In the genomic region with DNA sequence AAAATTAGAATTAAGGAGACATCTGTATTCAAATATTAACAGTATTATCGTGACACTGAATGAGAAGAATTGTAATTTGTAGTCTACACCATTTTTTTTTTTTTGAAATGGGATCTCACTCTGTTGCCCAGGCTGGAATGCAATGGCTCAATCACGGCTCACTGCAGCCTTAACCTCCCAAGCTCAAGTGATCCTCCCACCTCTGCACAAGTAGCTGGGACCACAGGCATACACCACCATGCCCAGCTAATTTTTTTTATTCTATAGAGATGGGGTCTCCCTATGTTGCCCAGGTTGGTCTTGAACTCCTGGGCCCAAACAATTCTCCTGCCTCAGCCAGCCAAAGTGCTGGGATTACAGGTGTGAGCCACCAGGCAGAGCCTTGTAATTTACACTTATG, we compare ENCODE assay signal across 16 cellular contexts. TPM values are rescaled to one million over a fixed set of nuclear protein-coding genes. Genes with fewer than 3 reads are reported as not detected.
A peak's percentile ranks its signal among the peaks of the same experiment; 100 is the strongest.
DNase-seq lines count a peak whose midpoint lies in the region; ATAC-seq and TF ChIP-seq lines count a peak whose summit lies in the region.
"Had no signal": no experiment of that assay in that cellular context is flagged by ENCODE, and none has a peak within 500 bp of the region (broad histone marks: within the 10 kb centered on the region; RNA-seq: fewer than 3 reads in every experiment).

No MANE protein-coding gene starts in this region.

- no peak overlapping the region for H3K56ac ChIP-seq in mesendoderm (ENCODE audit: low read length)

- no peaks in the 10 kb centered on the region for H3K27me3 Mint-ChIP-seq in WTC11 (ENCODE audit: low read depth)
- H3K27me3 Mint-ChIP-seq in endodermal cell (ENCODE audit: insufficient read depth), result no peaks in the 10 kb centered on the region
- H3K27me3 Mint-ChIP-seq: CD4-positive, alpha-beta T cell had no signal

- H4K5ac ChIP-seq in mesendoderm (ENCODE audit: low read length), result no peak overlapping the region

- H2AK5ac ChIP-seq in mesendoderm (ENCODE audit: low read length), result no peak overlapping the region

- TF ChIP-seq CTCF in HEK293 (tag by site-specific recombination; IDR thresholded peaks at IDR 0.05) (no peak), WTC11 (IDR thresholded peaks at IDR 0.05) (no peak), GM13976 (IDR thresholded peaks at IDR 0.05; ENCODE audit: borderline replicate concordance, control extremely low read depth, extremely low read depth, insufficient read depth, missing control alignments) (no peak), suprapubic skin (IDR thresholded peaks at IDR 0.05) (no peak), endodermal cell (conservative IDR thresholded peaks at IDR 0.05) (no peak)

- no peak overlapping the region for H2BK5ac ChIP-seq in mesendoderm (ENCODE audit: low read length)

- H2BK15ac ChIP-seq in mesendoderm (replicated peaks; ENCODE audit: low read depth), result peak overlapping the region; percentile 85

- no peak overlapping the region for H3K4me3 Mint-ChIP-seq in WTC11
- H3K4me3 Mint-ChIP-seq in endodermal cell, result no peak overlapping the region
- H3K4me3 Mint-ChIP-seq: CD4-positive, alpha-beta T cell had no signal

- peak overlapping the region; percentile 7 for H3K4ac ChIP-seq in mesendoderm (ENCODE audit: low read depth, low read length)

- peak overlapping the region; percentile 96 for H2BK120ac ChIP-seq in mesendoderm (ENCODE audit: low read depth, low read length)

- in situ Hi-C loops in GM13976 (cut with MboI; ENCODE audit: low sequenced_read_pairs, unreplicated experiment), result no loop called here

- TF ChIP-seq EP300 in suprapubic skin (IDR thresholded peaks at IDR 0.05), result no peak

- H3K27ac ChIP-seq in HEK293 (ENCODE audit: extremely low read depth, low read depth, low read length), result no peak overlapping the region
- H3K27ac ChIP-seq in HUES6 (ENCODE audit: low read depth, low read length), result peak overlapping the region; percentile 28; the same call in 1 of the 2 replicates
- H3K27ac ChIP-seq in mesendoderm (ENCODE audit: low read depth, low read length), result peak overlapping the region; percentile 81
- no peak overlapping the region for H3K27ac ChIP-seq in suprapubic skin
- no peak overlapping the region for H3K27ac ChIP-seq in endodermal cell (ENCODE audit: low read depth, low read length)
- H3K27ac ChIP-seq: C4-2B, KMS-11 had no signal

- H3K9me3 Mint-ChIP-seq in WTC11 (peaks cover under 1% of the 10 kb centered on the region; the same call in 1 of the 2 replicates), endodermal cell (no peaks in the 10 kb centered on the region)
- H3K9me3 Mint-ChIP-seq: CD4-positive, alpha-beta T cell had no signal

- no peaks in the 10 kb centered on the region for H3K79me1 ChIP-seq in mesendoderm (ENCODE audit: low read length)

- H3K4me1 ChIP-seq in HEK293 (ENCODE audit: control insufficient read depth, insufficient read depth, low read length) (peaks cover 4% of the 10 kb centered on the region; the same call in 1 of the 2 replicates), HUES6 (ENCODE audit: control insufficient read depth, insufficient read depth, low read length) (peaks cover 33% of the 10 kb centered on the region), mesendoderm (ENCODE audit: control insufficient read depth, low read depth, low read length) (peaks cover 7% of the 10 kb centered on the region), suprapubic skin (peaks cover 9% of the 10 kb centered on the region), endodermal cell (ENCODE audit: control insufficient read depth, insufficient read depth, low read length) (peaks cover 11% of the 10 kb centered on the region)

- H3K18ac ChIP-seq in mesendoderm (ENCODE audit: low read length), result peak overlapping the region; percentile 98

- CTCF ChIA-PET in HEK293 (lab: Yijun Ruan, JAX) (interaction anchor here (0.8 to 1.0 kb wide), 2 partner anchors 143 to 196 kb away, joined by 3 read pairs; no protein-coding TSS in a partner anchor), WTC11 (lab: Charles Lee) (interaction anchor here (0.7 kb wide), 1 partner anchor 16 kb away, joined by 3 read pairs; no protein-coding TSS in a partner anchor)

- H3K79me2 ChIP-seq in mesendoderm (ENCODE audit: control insufficient read depth, insufficient read depth, low read length), result peaks cover 28% of the 10 kb centered on the region

- no peak overlapping the region for H3K4me3 ChIP-seq in HEK293 (ENCODE audit: low read depth, low read length)
- no peak overlapping the region for H3K4me3 ChIP-seq in HUES6 (ENCODE audit: low read depth, low read length)
- H3K4me3 ChIP-seq in mesendoderm (ENCODE audit: low read length), result no peak overlapping the region
- H3K4me3 ChIP-seq in suprapubic skin, result no peak overlapping the region
- H3K4me3 ChIP-seq in endodermal cell (ENCODE audit: low read length), result no peak overlapping the region

- H3K9ac ChIP-seq in HUES6 (ENCODE audit: low read length), result no peak overlapping the region
- H3K9ac ChIP-seq in mesendoderm (ENCODE audit: low read length), result no peak overlapping the region
- H3K9ac ChIP-seq in endodermal cell (ENCODE audit: extremely low read depth, low read length, poor library complexity, severe bottlenecking), result no peak overlapping the region
- H3K9ac ChIP-seq: KMS-11 had no signal

- H3K27ac Mint-ChIP-seq in WTC11, result no peak overlapping the region; the same call in 1 of the 2 replicates
- H3K27ac Mint-ChIP-seq in endodermal cell, result no peak overlapping the region
- H3K27ac Mint-ChIP-seq: CD4-positive, alpha-beta T cell had no signal

- no peak overlapping the region for H3K23ac ChIP-seq in mesendoderm (ENCODE audit: low read length)

- no peak overlapping the region for H3K4me2 ChIP-seq in mesendoderm (ENCODE audit: low read length)
- H3K4me2 ChIP-seq: KMS-11 had no signal

- TF ChIP-seq POLR2A in suprapubic skin (IDR thresholded peaks at IDR 0.05), result no peak

- intact Hi-C loops in sciatic nerve (cut with DNase I), result no loop called here

- H3K9me3 ChIP-seq in HEK293 (ENCODE audit: control insufficient read depth, insufficient read depth, low read depth, low read length) (no peaks in the 10 kb centered on the region), HUES6 (ENCODE audit: control insufficient read depth, insufficient read depth, low read depth, low read length) (peaks cover 1% of the 10 kb centered on the region; the same call in 1 of the 2 replicates), suprapubic skin (no peaks in the 10 kb centered on the region), endodermal cell (ENCODE audit: control insufficient read depth, low read length) (no peaks in the 10 kb centered on the region)
- H3K9me3 ChIP-seq: Caco-2 had no signal

- ATAC-seq in WTC11, result no peak
- ATAC-seq in sciatic nerve, result no peak

- no CpG with 5 or more reads among the region's 2 CpGs for WGBS in mesendoderm (ENCODE audit: extremely low coverage, insufficient coverage, low lambda C conversion rate)
- WGBS in suprapubic skin, result 93% methylated on average over 2 of the region's 2 CpGs
- 83 to 94% methylated on average over 1 to 2 of the region's 2 CpGs for WGBS in endodermal cell (ENCODE audit: insufficient coverage in 1 of 2, insufficient read length in 1 of 2), 2 experiments

- H3K4me1 Mint-ChIP-seq in WTC11, result peaks cover 61% of the 10 kb centered on the region
- H3K4me1 Mint-ChIP-seq in endodermal cell, result peaks cover 26% of the 10 kb centered on the region

- H3K36me3 Mint-ChIP-seq in WTC11 (peaks cover 4% of the 10 kb centered on the region), endodermal cell (ENCODE audit: low read depth) (peaks cover 7% of the 10 kb centered on the region)

- H3K27me3 ChIP-seq in HUES6 (ENCODE audit: control insufficient read depth, insufficient read depth, low read length) (no peaks in the 10 kb centered on the region), mesendoderm (ENCODE audit: insufficient read depth, low read length, poor library complexity) (no peaks in the 10 kb centered on the region), suprapubic skin (no peaks in the 10 kb centered on the region), endodermal cell (ENCODE audit: control insufficient read depth, insufficient read depth, low read length, poor library complexity, severe bottlenecking) (no peaks in the 10 kb centered on the region)

- DNase-seq in WTC11 (ENCODE audit: low spot score) (no peak), mesendoderm (no peak), GM13976 (ENCODE audit: low spot score) (no peak), suprapubic skin (ENCODE audit: low spot score in 2 of 2) (no peak), endodermal cell (no peak), sciatic nerve (ENCODE audit: low spot score) (no peak)
- DNase-seq: ACHN; Caco-2; CD4-positive, alpha-beta T cell; DMS79; GDM1; HCEC 1CT had no signal

- POLR2A ChIA-PET in HEK293 (lab: Yijun Ruan, JAX), result no interaction called here
- POLR2A ChIA-PET in WTC11 (lab: Charles Lee), result interaction anchor here (3.2 kb wide), 1 partner anchor 25 kb away, joined by 37 read pairs; a partner anchor contains a TSS

- peak overlapping the region; percentile 39 for H4K8ac ChIP-seq in mesendoderm (ENCODE audit: low read depth, low read length)

- H3K36me3 ChIP-seq in HEK293 (ENCODE audit: control insufficient read depth in 2 of 2, insufficient read depth in 1 of 2, low read length in 2 of 2), result no peaks in the 10 kb centered on the region; a peak in 1 of 3 replicates
- no peaks in the 10 kb centered on the region; the same call in 1 of the 2 replicates for H3K36me3 ChIP-seq in HUES6 (ENCODE audit: control insufficient read depth, insufficient read depth, low read length)
- H3K36me3 ChIP-seq in mesendoderm (ENCODE audit: control insufficient read depth, insufficient read depth, low read length), result no peaks in the 10 kb centered on the region
- H3K36me3 ChIP-seq in suprapubic skin, result no peaks in the 10 kb centered on the region
- H3K36me3 ChIP-seq in endodermal cell (ENCODE audit: control insufficient read depth, insufficient read depth, low read length), result peaks cover 3% of the 10 kb centered on the region

TF ChIP-seq in HEK293, 187 proteins besides CTCF, POLR2A, EP300 and RAD21 (continues in another document):
- TF ChIP-seq ZNF140 (tag by site-specific recombination; IDR thresholded peaks at IDR 0.05) (no peak), ZNF23 (tag by site-specific recombination; IDR thresholded peaks at IDR 0.05; ENCODE audit: borderline replicate concordance) (no peak)

TF ChIP-seq in WTC11, 78 proteins besides CTCF, POLR2A, EP300 and RAD21:
- TF ChIP-seq ZNF232 (CRISPR knock-in tag; IDR thresholded peaks at IDR 0.05), result no peak
- peak; percentile 99 for TF ChIP-seq ZNF121 (CRISPR knock-in tag; IDR thresholded peaks at IDR 0.05)
- TF ChIP-seq GTF2I (CRISPR knock-in tag; conservative IDR thresholded peaks at IDR 0.05), result peak; percentile 62; the same call in 1 of the 2 replicates

RNA-seq across cellular contexts. Expression of a gene that starts 24.8 kb away (rescaled TPM):
- total RNA-seq in WTC11 (2021), result 44.6 to 49.0 TPM (median 44.9 TPM) in 3 replicates
- 25.3 TPM for polyA plus RNA-seq in mesendoderm (2013, experiment 1 of 2)
- 27.1 TPM for polyA plus RNA-seq in mesendoderm (2013, experiment 2 of 2)
- 10 to 100 TPM; 32.0 to 92.0 (median 48.5) TPM for total RNA-seq in suprapubic skin
- total RNA-seq in endodermal cell, result 10 to 100 TPM; 47.6 to 53.9 TPM
- polyA plus RNA-seq in endodermal cell (2013, experiment 1 of 2), result 30.9 TPM
- 31.2 TPM for polyA plus RNA-seq in endodermal cell (2013, experiment 2 of 2)
- total RNA-seq in sciatic nerve, result 81.0 TPM

Comparison
In these comparisons a context has a peak if more than half of its experiments do, and no peak if none do; other contexts are left out.
1. H3K27ac ChIP-seq: peak in HUES6 (single experiment) and mesendoderm (single experiment); none in HEK293 (single experiment), suprapubic skin (single experiment) and endodermal cell (single experiment).